Comparison of ENCODE assay signal across 1 cellular context in genomic region chr4:40623707-40624106, GRCh38.
TF ChIP-seq lines count a peak whose summit lies in the region.

No MANE protein-coding gene starts in this region.

TF ChIP-seq in H1, 55 proteins besides CTCF, POLR2A, EP300 and RAD21:
- TF ChIP-seq KDM1A (IDR thresholded peaks at IDR 0.05; ENCODE audit: borderline replicate concordance, low read length) = no peak
- peak; percentile 83 for TF ChIP-seq CEBPB (IDR thresholded peaks at IDR 0.05; ENCODE audit: low read depth, low read length)
TF ChIP-seq in H1: peak in this region for 1.
